1 cellular context compared by ENCODE assay signal in the genomic region with DNA sequence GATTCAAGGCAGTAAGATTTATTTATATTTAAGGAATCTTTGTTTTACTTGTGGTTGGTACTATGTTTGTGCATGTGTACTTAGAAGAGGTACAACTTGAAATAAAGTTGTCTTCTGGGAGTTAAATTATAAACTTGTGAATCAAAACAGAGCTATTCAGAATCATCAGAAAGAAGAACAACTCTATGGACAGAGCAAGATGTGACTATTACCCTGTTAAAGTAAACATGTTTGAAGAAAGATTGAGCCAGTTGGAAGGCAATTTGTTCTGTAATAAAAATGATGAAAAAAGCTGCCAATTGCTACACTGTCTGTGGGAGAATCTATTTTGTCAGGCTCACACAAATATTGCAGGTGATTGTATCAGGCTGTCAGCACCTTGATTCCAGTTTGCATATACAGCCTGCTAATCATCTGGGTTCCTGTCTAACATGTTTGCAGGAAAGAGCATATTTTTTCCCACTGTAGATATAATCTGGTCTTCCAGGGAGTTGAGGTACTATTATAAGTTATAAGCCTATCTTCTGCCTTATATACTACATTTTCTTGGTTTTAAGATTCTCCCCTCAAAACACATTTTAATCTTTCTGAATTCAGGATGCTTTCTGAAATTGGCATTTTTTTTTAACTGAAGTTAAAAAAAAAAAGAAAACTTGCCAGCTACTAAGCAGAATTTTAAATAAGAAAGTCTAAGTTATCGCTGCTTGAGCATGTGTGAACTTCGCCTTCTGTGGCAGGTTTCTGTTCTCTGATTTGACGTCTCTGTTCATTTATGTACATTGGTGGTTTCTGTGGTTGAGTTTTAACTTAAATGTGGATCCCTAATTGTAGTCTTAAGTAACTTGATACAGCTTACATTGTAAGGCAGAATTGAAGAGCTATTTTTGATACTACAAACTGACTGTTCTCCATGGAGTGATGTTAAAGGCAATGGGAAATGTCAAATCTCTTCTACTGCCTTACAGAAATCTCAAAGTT.
A peak's percentile ranks its signal among the peaks of the same experiment; 100 is the strongest.
TF ChIP-seq lines count a peak whose summit lies in the region.

No MANE protein-coding gene starts in this region.

TF ChIP-seq in GM12878, 131 proteins besides CTCF, POLR2A, EP300 and RAD21 (continued from another document):
- TF ChIP-seq BCL11A (IDR thresholded peaks at IDR 0.05; ENCODE audit: low read depth, low read length) (peak; percentile 69; the same call in 1 of the 2 replicates), TARDBP (IDR thresholded peaks at IDR 0.05; ENCODE audit: borderline replicate concordance) (no peak), NFYA (IDR thresholded peaks at IDR 0.05; ENCODE audit: borderline replicate concordance, low read depth, low read length) (no peak), TCF3 (IDR thresholded peaks at IDR 0.05; ENCODE audit: borderline replicate concordance, insufficient read depth, low read depth, low read length) (no peak), ESRRA (IDR thresholded peaks at IDR 0.05; ENCODE audit: low read length) (no peak), HDAC6 (IDR thresholded peaks at IDR 0.05; ENCODE audit: unreplicated experiment) (no peak), SUZ12 (IDR thresholded peaks at IDR 0.05; ENCODE audit: unreplicated experiment) (no peak), ASH2L (IDR thresholded peaks at IDR 0.05; ENCODE audit: borderline replicate concordance, low read depth) (0 out of 2 replicates have a peak, but pooled peaks have one; percentile 62), MTA3 (IDR thresholded peaks at IDR 0.05; ENCODE audit: borderline replicate concordance, low read length) (no peak), HDAC2 (IDR thresholded peaks at IDR 0.05) (no peak), CBX3 (IDR thresholded peaks at IDR 0.05; ENCODE audit: borderline replicate concordance, low read depth) (no peak), TBL1XR1 (IDR thresholded peaks at IDR 0.05; ENCODE audit: low read depth, low read length) (no peak), YBX1 (IDR thresholded peaks at IDR 0.05) (no peak), JUND (IDR thresholded peaks at IDR 0.05; ENCODE audit: low read depth, low read length) (no peak), RELA (IDR thresholded peaks at IDR 0.05; ENCODE audit: borderline replicate concordance, partially characterized antibody) (no peak), ZNF24 (IDR thresholded peaks at IDR 0.05) (no peak), POLR2AphosphoS2 (IDR thresholded peaks at IDR 0.05; ENCODE audit: low read depth, low read length) (no peak), KAT2A (conservative IDR thresholded peaks at IDR 0.05; ENCODE audit: control insufficient read depth, low read depth, low read length) (no peak), ZNF622 (IDR thresholded peaks at IDR 0.05) (no peak), TCF7 (IDR thresholded peaks at IDR 0.05; ENCODE audit: borderline replicate concordance) (no peak), NFXL1 (IDR thresholded peaks at IDR 0.05; ENCODE audit: borderline replicate concordance) (no peak)
- TF ChIP-seq, protein P1, sequence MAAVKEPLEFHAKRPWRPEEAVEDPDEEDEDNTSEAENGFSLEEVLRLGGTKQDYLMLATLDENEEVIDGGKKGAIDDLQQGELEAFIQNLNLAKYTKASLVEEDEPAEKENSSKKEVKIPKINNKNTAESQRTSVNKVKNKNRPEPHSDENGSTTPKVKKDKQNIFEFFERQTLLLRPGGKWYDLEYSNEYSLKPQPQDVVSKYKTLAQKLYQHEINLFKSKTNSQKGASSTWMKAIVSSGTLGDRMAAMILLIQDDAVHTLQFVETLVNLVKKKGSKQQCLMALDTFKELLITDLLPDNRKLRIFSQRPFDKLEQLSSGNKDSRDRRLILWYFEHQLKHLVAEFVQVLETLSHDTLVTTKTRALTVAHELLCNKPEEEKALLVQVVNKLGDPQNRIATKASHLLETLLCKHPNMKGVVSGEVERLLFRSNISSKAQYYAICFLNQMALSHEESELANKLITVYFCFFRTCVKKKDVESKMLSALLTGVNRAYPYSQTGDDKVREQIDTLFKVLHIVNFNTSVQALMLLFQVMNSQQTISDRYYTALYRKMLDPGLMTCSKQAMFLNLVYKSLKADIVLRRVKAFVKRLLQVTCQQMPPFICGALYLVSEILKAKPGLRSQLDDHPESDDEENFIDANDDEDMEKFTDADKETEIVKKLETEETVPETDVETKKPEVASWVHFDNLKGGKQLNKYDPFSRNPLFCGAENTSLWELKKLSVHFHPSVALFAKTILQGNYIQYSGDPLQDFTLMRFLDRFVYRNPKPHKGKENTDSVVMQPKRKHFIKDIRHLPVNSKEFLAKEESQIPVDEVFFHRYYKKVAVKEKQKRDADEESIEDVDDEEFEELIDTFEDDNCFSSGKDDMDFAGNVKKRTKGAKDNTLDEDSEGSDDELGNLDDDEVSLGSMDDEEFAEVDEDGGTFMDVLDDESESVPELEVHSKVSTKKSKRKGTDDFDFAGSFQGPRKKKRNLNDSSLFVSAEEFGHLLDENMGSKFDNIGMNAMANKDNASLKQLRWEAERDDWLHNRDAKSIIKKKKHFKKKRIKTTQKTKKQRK (IDR thresholded peaks at IDR 0.05; ENCODE audit: low read depth, low read length), result no peak
- TF ChIP-seq, protein P2, sequence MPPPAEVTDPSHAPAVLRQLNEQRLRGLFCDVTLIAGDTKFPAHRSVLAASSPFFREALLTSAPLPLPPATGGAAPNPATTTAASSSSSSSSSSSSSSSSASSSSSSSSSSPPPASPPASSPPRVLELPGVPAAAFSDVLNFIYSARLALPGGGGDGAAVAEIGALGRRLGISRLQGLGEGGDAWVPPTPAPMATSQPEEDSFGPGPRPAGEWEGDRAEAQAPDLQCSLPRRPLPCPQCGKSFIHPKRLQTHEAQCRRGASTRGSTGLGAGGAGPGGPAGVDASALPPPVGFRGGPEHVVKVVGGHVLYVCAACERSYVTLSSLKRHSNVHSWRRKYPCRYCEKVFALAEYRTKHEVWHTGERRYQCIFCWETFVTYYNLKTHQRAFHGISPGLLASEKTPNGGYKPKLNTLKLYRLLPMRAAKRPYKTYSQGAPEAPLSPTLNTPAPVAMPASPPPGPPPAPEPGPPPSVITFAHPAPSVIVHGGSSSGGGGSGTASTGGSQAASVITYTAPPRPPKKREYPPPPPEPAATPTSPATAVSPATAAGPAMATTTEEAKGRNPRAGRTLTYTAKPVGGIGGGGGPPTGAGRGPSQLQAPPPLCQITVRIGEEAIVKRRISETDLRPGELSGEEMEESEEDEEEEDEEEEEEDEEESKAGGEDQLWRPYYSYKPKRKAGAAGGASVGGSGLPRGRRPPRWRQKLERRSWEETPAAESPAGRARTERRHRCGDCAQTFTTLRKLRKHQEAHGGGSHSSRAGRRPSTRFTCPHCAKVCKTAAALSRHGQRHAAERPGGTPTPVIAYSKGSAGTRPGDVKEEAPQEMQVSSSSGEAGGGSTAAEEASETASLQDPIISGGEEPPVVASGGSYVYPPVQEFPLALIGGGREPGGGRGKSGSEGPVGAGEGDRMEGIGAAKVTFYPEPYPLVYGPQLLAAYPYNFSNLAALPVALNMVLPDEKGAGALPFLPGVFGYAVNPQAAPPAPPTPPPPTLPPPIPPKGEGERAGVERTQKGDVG (CRISPR knock-in tag; IDR thresholded peaks at IDR 0.05), result no peak
- TF ChIP-seq, protein P3, sequence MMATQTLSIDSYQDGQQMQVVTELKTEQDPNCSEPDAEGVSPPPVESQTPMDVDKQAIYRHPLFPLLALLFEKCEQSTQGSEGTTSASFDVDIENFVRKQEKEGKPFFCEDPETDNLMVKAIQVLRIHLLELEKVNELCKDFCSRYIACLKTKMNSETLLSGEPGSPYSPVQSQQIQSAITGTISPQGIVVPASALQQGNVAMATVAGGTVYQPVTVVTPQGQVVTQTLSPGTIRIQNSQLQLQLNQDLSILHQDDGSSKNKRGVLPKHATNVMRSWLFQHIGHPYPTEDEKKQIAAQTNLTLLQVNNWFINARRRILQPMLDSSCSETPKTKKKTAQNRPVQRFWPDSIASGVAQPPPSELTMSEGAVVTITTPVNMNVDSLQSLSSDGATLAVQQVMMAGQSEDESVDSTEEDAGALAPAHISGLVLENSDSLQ (IDR thresholded peaks at IDR 0.05), result no peak
